In genomic region chr3:9213019-9213646, GRCh38 we compare ENCODE assay signal across 26 cellular contexts. TPM values are rescaled to one million over a fixed set of nuclear protein-coding genes. Genes with fewer than 3 reads are reported as not detected.
A peak's percentile ranks its signal among the peaks of the same experiment; 100 is the strongest.
DNase-seq lines count a peak whose midpoint lies in the region; ATAC-seq, FAIRE-seq and TF ChIP-seq lines count a peak whose summit lies in the region.
"Had no signal": no experiment of that assay in that cellular context is flagged by ENCODE, and none has a peak within 500 bp of the region (broad histone marks: within the 10 kb centered on the region; RNA-seq: fewer than 3 reads in every experiment).

No MANE protein-coding gene starts in this region.

- no peaks in the 10 kb centered on the region for H3K36me3 Mint-ChIP-seq in activated T-helper 1 cell treated with anti-CD3 and anti-CD28 coated beads, Interleukin-12 subunit alpha, Interleukin-12 subunit beta, Interleukin-2, Interleukin-4 antibody, amounts not matched to agents 30 ng/mL and 10 ng/mL and 1 ng/mL, durations not matched to agents 14 hours and 24 hours and 36 hours (ENCODE audit: low read depth)

- POLR2A ChIA-PET in PC-3 (lab: Charles Lee; ENCODE audit: unreplicated experiment), result interaction anchor here (0.6 to 0.7 kb wide), 2 partner anchors 36 to 71 kb away, joined by 3 to 5 read pairs; no protein-coding TSS in a partner anchor

- no peak overlapping the region for H3K4me3 Mint-ChIP-seq in activated T-helper 1 cell treated with anti-CD3 and anti-CD28 coated beads, Interleukin-12 subunit alpha, Interleukin-12 subunit beta, Interleukin-2, Interleukin-4 antibody, amounts not matched to agents 30 ng/mL and 10 ng/mL and 1 ng/mL, durations not matched to agents 14 hours and 24 hours and 36 hours
- H3K4me3 Mint-ChIP-seq: activated T-cell treated with anti-CD3 and anti-CD28 coated beads, Interleukin-2, amount 50 U/mL, for 24 hours; T-helper 1 cell treated with Interleukin-12 subunit alpha and Interleukin-12 subunit beta and Interleukin-4 antibody, amounts not matched to agents 30 μg/mL and 1 μg/mL, for 36 hours had no signal

- H3K9me3 ChIP-seq in BLaER1 (no peaks in the 10 kb centered on the region), PC-3 (ENCODE audit: low read length) (no peaks in the 10 kb centered on the region), pancreas (no peaks in the 10 kb centered on the region)
- H3K9me3 ChIP-seq: BLaER1 treated with 17β-estradiol and CSF1 and Interleukin-3, amounts not matched to agents 10 nM and 100 nM; heart left ventricle; sigmoid colon; stomach; tibial artery had no signal

- no peak for FAIRE-seq in pancreas (lab: Jason Lieb, UNC)
- FAIRE-seq: G401.6, GM18507, H54, RCC 7860 had no signal

- BruUV-seq in PC-3 (replicated peaks; lab: Mats Ljungman, UMichigan), result no TSS peak

- H3K27ac ChIP-seq in BLaER1 (no peak overlapping the region), PC-3 (ENCODE audit: low read length) (peak overlapping the region; percentile 95), pancreas (no peak overlapping the region)
- H3K27ac ChIP-seq: BLaER1 treated with 17β-estradiol and CSF1 and Interleukin-3, amounts not matched to agents 10 nM and 100 nM; brain microvascular endothelial cell; heart left ventricle; sigmoid colon; stomach; tibial artery had no signal

- no peaks in the 10 kb centered on the region for H3K4me1 Mint-ChIP-seq in activated T-helper 1 cell treated with anti-CD3 and anti-CD28 coated beads, Interleukin-12 subunit alpha, Interleukin-12 subunit beta, Interleukin-2, Interleukin-4 antibody, amounts not matched to agents 30 ng/mL and 10 ng/mL and 1 ng/mL, durations not matched to agents 14 hours and 24 hours and 36 hours (ENCODE audit: low read depth)

- H3K9ac ChIP-seq in BLaER1 (no peak overlapping the region), PC-3 (ENCODE audit: low read length) (peak overlapping the region; percentile 74)
- H3K9ac ChIP-seq: BLaER1 treated with 17β-estradiol and CSF1 and Interleukin-3, amounts not matched to agents 10 nM and 100 nM had no signal

- no peaks in the 10 kb centered on the region for H3K79me2 ChIP-seq in PC-3 (ENCODE audit: low read length)

- no peak overlapping the region for H3K27ac Mint-ChIP-seq in activated T-helper 1 cell treated with anti-CD3 and anti-CD28 coated beads, Interleukin-12 subunit alpha, Interleukin-12 subunit beta, Interleukin-2, Interleukin-4 antibody, amounts not matched to agents 30 ng/mL and 10 ng/mL and 1 ng/mL, durations not matched to agents 14 hours and 24 hours and 36 hours
- H3K27ac Mint-ChIP-seq: activated T-cell treated with anti-CD3 and anti-CD28 coated beads, Interleukin-2, amount 50 U/mL, for 24 hours; T-helper 1 cell treated with Interleukin-12 subunit alpha and Interleukin-12 subunit beta and Interleukin-4 antibody, amounts not matched to agents 30 μg/mL and 1 μg/mL, for 36 hours had no signal

- DNase-seq in DMS79 treated with DMSO at 0.1 percent for 48 hours (lab: John Stamatoyannopoulos, UW), result peak; percentile 34
- peak; percentile 72 for DNase-seq in NCI-H1092 treated with DMSO at 0.1 percent for 48 hours (lab: John Stamatoyannopoulos, UW)
- peak; percentile 47 for DNase-seq in PC-3
- DNase-seq in pancreas, result no peak
- no peak for DNase-seq in activated T-helper 1 cell treated with anti-CD3 and anti-CD28 coated beads, Interleukin-12 subunit alpha, Interleukin-12 subunit beta, Interleukin-2, Interleukin-4 antibody, amounts not matched to agents 30 ng/mL and 10 ng/mL and 1 ng/mL, durations not matched to agents 14 hours and 24 hours and 36 hours (ENCODE audit: low spot score)
- DNase-seq in 8988T, result no peak
- DNase-seq: activated CD4-positive, alpha-beta T cell treated with anti-CD3 and anti-CD28 coated beads for 4 hours; activated CD8-positive, alpha-beta memory T cell treated with anti-CD3 and anti-CD28 coated beads for 24 hours; activated T-cell treated with anti-CD3 and anti-CD28 coated beads, Interleukin-2, amount 50 U/mL, for 24 hours; brain microvascular endothelial cell; effector CD4-positive, alpha-beta T cell; heart left ventricle; NCI-H146; NCI-H446; sigmoid colon; stomach; tibial artery had no signal

- intact Hi-C loops in PC-3 (cut with micrococcal nuclease) (no loop called here), pancreas (cut with DNase I) (no loop called here)
- intact Hi-C loops in activated T-helper 1 cell treated with anti-CD3 and anti-CD28 coated beads, Interleukin-12 subunit alpha, Interleukin-12 subunit beta, Interleukin-2, Interleukin-4 antibody, amounts not matched to agents 30 ng/mL and 10 ng/mL and 1 ng/mL, durations not matched to agents 14 hours and 24 hours and 36 hours (cut with micrococcal nuclease), result no loop called here

- no peaks in the 10 kb centered on the region for H3K27me3 ChIP-seq in BLaER1
- no peaks in the 10 kb centered on the region for H3K27me3 ChIP-seq in PC-3 (ENCODE audit: low read length)
- H3K27me3 ChIP-seq in pancreas, result no peaks in the 10 kb centered on the region
- H3K27me3 ChIP-seq: BLaER1 treated with 17β-estradiol and CSF1 and Interleukin-3, amounts not matched to agents 10 nM and 100 nM; heart left ventricle; sigmoid colon; stomach; tibial artery had no signal

- H3K9me2 ChIP-seq in PC-3 (replicated peaks; ENCODE audit: low read length), result no peaks in the 10 kb centered on the region

- H3K4me3 ChIP-seq in BLaER1 (no peak overlapping the region), PC-3 (ENCODE audit: low read length) (no peak overlapping the region), pancreas (no peak overlapping the region)
- H3K4me3 ChIP-seq: BLaER1 treated with 17β-estradiol and CSF1 and Interleukin-3, amounts not matched to agents 10 nM and 100 nM; heart left ventricle; lung; sigmoid colon; stomach; tibial artery had no signal

- H3K36me3 ChIP-seq in BLaER1 (no peaks in the 10 kb centered on the region), PC-3 (ENCODE audit: low read depth, low read length) (no peaks in the 10 kb centered on the region), pancreas (no peaks in the 10 kb centered on the region)
- H3K36me3 ChIP-seq: BLaER1 treated with 17β-estradiol and CSF1 and Interleukin-3, amounts not matched to agents 10 nM and 100 nM; brain microvascular endothelial cell; heart left ventricle; sigmoid colon; stomach; tibial artery had no signal

- H4K20me1 ChIP-seq in BLaER1 (no peaks in the 10 kb centered on the region), PC-3 (ENCODE audit: low read length) (no peaks in the 10 kb centered on the region)

- H3K9me3 Mint-ChIP-seq in activated T-helper 1 cell treated with anti-CD3 and anti-CD28 coated beads, Interleukin-12 subunit alpha, Interleukin-12 subunit beta, Interleukin-2, Interleukin-4 antibody, amounts not matched to agents 30 ng/mL and 10 ng/mL and 1 ng/mL, durations not matched to agents 14 hours and 24 hours and 36 hours, result no peaks in the 10 kb centered on the region
- H3K9me3 Mint-ChIP-seq: activated T-cell treated with anti-CD3 and anti-CD28 coated beads, Interleukin-2, amount 50 U/mL, for 24 hours; T-helper 1 cell treated with Interleukin-12 subunit alpha and Interleukin-12 subunit beta and Interleukin-4 antibody, amounts not matched to agents 30 μg/mL and 1 μg/mL, for 36 hours had no signal

- peaks cover 7% of the 10 kb centered on the region for H3F3A ChIP-seq in PC-3 (ENCODE audit: low read length, unreplicated experiment)

- H3K4me2 ChIP-seq in BLaER1 (0 out of 2 replicates have a peak overlapping the region, but pooled peaks have one; percentile 9), PC-3 (ENCODE audit: low read length) (peak overlapping the region; percentile 77)

- 84 to 86% methylated on average over 5 of the region's 5 CpGs for whole genome bisulfite sequencing in pancreas, 2 donors

- H3K4me1 ChIP-seq in BLaER1 (peaks cover 6% of the 10 kb centered on the region), PC-3 (ENCODE audit: insufficient read depth, low read length) (peaks cover 41% of the 10 kb centered on the region), pancreas (no peaks in the 10 kb centered on the region)
- H3K4me1 ChIP-seq: sigmoid colon, stomach, tibial artery had no signal

- CTCF ChIA-PET in PC-3 (lab: Charles Lee), result no interaction called here

- ATAC-seq in PC-3 (no peak), pancreas (no peak), HG03135 (IDR thresholded peaks at IDR 0.05; ENCODE audit: unreplicated experiment) (no peak)
- ATAC-seq: heart left ventricle had no signal

- H3K27me3 Mint-ChIP-seq in activated T-helper 1 cell treated with anti-CD3 and anti-CD28 coated beads, Interleukin-12 subunit alpha, Interleukin-12 subunit beta, Interleukin-2, Interleukin-4 antibody, amounts not matched to agents 30 ng/mL and 10 ng/mL and 1 ng/mL, durations not matched to agents 14 hours and 24 hours and 36 hours (ENCODE audit: insufficient read depth), result peaks cover 7% of the 10 kb centered on the region
- H3K27me3 Mint-ChIP-seq: activated T-cell treated with anti-CD3 and anti-CD28 coated beads, Interleukin-2, amount 50 U/mL, for 24 hours had no signal

- TF ChIP-seq CTCF in PC-3 (conservative IDR thresholded peaks at IDR 0.05; ENCODE audit: low read depth, low read length) (no peak), pancreas (IDR thresholded peaks at IDR 0.05) (no peak)

- no peak overlapping the region for H2AFZ ChIP-seq in PC-3 (ENCODE audit: low read length)

RNA-seq across cellular contexts. Expression of gene SRGAP3, which starts 36.3 kb away (rescaled TPM):
- total RNA-seq in PC-3 (2014; rRNA removed) (7.5 and 9.6 TPM in 2 replicates), pancreas (1 to 10 TPM; 2.4 to 6.5 (median 3.2) TPM)
- polyA plus RNA-seq in pancreas, result 1 to 10 TPM; 1.9 to 2.2 TPM
- total RNA-seq in activated T-helper 1 cell treated with anti-CD3 and anti-CD28 coated beads, Interleukin-12 subunit alpha, Interleukin-12 subunit beta, Interleukin-2, Interleukin-4 antibody, amounts not matched to agents 30 ng/mL and 10 ng/mL and 1 ng/mL, durations not matched to agents 14 hours and 24 hours and 36 hours, result 0.54 and 0.61 TPM in 2 replicates

Comparison
In these comparisons a context has a peak if more than half of its experiments do, and no peak if none do; other contexts are left out.
1. DNase-seq: peak in DMS79 treated with DMSO at 0.1 percent for 48 hours (single experiment), NCI-H1092 treated with DMSO at 0.1 percent for 48 hours (single experiment) and PC-3 (single experiment); none in pancreas (0 of 6), activated T-helper 1 cell treated with anti-CD3 and anti-CD28 coated beads, Interleukin-12 subunit alpha, Interleukin-12 subunit beta, Interleukin-2, Interleukin-4 antibody, amounts not matched to agents 30 ng/mL and 10 ng/mL and 1 ng/mL, durations not matched to agents 14 hours and 24 hours and 36 hours (single experiment) and 8988T (single experiment).